ENCODE assay signal across 1 cellular context in genomic region chr1:117662667-117663066, GRCh38.
TF ChIP-seq lines count a peak whose summit lies in the region.

No MANE protein-coding gene starts in this region.

TF ChIP-seq in H1, 55 proteins besides CTCF, POLR2A, EP300 and RAD21:
- no peak for TF ChIP-seq BCL11A (IDR thresholded peaks at IDR 0.05; ENCODE audit: low read depth in 2 of 2, low read length in 2 of 2)
- no peak for TF ChIP-seq ASH2L (IDR thresholded peaks at IDR 0.05; ENCODE audit: low read length)
- no peak for TF ChIP-seq BACH1 (IDR thresholded peaks at IDR 0.05; ENCODE audit: low read length)
- TF ChIP-seq, protein P1, sequence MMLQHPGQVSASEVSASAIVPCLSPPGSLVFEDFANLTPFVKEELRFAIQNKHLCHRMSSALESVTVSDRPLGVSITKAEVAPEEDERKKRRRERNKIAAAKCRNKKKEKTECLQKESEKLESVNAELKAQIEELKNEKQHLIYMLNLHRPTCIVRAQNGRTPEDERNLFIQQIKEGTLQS (IDR thresholded peaks at IDR 0.05; ENCODE audit: insufficient read depth, low read depth, low read length) = no peak
- TF ChIP-seq TBP (IDR thresholded peaks at IDR 0.05; ENCODE audit: low read depth, low read length) = no peak
- no peak for TF ChIP-seq SUZ12 (IDR thresholded peaks at IDR 0.05; ENCODE audit: low read length)
- TF ChIP-seq SIRT6 (IDR thresholded peaks at IDR 0.05; ENCODE audit: low read length) = no peak
- no peak for TF ChIP-seq EGR1 (IDR thresholded peaks at IDR 0.05; ENCODE audit: borderline replicate concordance, low read depth, low read length)
- TF ChIP-seq CEBPB (IDR thresholded peaks at IDR 0.05; ENCODE audit: low read depth, low read length) = no peak
- no peak for TF ChIP-seq SAP30 (IDR thresholded peaks at IDR 0.05; ENCODE audit: insufficient read depth, insufficient replicate concordance, low read length)
- TF ChIP-seq TCF12 (IDR thresholded peaks at IDR 0.05; ENCODE audit: low read depth, low read length) = no peak
- no peak for TF ChIP-seq PHF8 (conservative IDR thresholded peaks at IDR 0.05; ENCODE audit: low read depth, low read length)
- no peak for TF ChIP-seq CHD2 (IDR thresholded peaks at IDR 0.05; ENCODE audit: low read length)
